2 cellular contexts compared by ENCODE assay signal in the genomic region with DNA sequence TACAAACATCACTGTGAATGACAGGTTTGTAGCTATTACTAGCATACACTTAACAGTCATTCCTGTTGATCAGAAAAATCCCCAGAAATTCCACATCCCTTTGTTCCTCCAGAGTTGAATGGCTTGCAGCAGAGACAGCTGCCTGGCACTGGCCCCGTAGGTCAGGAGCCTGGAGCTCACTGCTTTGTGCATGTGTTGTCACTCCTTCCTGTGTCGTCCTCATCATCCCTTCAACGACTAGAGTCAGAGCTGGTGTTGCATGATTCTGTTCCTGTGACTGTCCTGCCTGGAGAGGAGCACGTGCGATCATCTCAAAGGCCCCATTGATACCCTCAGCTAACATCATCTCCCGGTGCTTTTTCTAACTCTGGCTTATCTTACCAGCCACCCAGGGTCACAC.
TF ChIP-seq lines count a peak whose summit lies in the region.

No MANE protein-coding gene starts in this region.

TF ChIP-seq in HepG2, 621 proteins besides CTCF, POLR2A, EP300 and RAD21:
- TF ChIP-seq ZNF644 (CRISPR knock-in tag; IDR thresholded peaks at IDR 0.05; ENCODE audit: low read depth) (no peak), FOXJ3 (CRISPR knock-in tag; IDR thresholded peaks at IDR 0.05; ENCODE audit: borderline replicate concordance) (no peak), ARHGAP35 (CRISPR knock-in tag; IDR thresholded peaks at IDR 0.05; ENCODE audit: borderline replicate concordance) (no peak), ZNF235 (CRISPR knock-in tag; IDR thresholded peaks at IDR 0.05; ENCODE audit: borderline replicate concordance) (no peak), HOXA9 (CRISPR knock-in tag; IDR thresholded peaks at IDR 0.05; ENCODE audit: borderline replicate concordance) (no peak), RBM22 (optimal IDR thresholded peaks at IDR 0.05; ENCODE audit: low read length) (no peak), MATR3 (CRISPR knock-in tag; IDR thresholded peaks at IDR 0.05) (no peak)
- TF ChIP-seq, protein P1, sequence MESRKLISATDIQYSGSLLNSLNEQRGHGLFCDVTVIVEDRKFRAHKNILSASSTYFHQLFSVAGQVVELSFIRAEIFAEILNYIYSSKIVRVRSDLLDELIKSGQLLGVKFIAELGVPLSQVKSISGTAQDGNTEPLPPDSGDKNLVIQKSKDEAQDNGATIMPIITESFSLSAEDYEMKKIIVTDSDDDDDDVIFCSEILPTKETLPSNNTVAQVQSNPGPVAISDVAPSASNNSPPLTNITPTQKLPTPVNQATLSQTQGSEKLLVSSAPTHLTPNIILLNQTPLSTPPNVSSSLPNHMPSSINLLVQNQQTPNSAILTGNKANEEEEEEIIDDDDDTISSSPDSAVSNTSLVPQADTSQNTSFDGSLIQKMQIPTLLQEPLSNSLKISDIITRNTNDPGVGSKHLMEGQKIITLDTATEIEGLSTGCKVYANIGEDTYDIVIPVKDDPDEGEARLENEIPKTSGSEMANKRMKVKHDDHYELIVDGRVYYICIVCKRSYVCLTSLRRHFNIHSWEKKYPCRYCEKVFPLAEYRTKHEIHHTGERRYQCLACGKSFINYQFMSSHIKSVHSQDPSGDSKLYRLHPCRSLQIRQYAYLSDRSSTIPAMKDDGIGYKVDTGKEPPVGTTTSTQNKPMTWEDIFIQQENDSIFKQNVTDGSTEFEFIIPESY (CRISPR knock-in tag; IDR thresholded peaks at IDR 0.05): no peak
- TF ChIP-seq, protein P2, sequence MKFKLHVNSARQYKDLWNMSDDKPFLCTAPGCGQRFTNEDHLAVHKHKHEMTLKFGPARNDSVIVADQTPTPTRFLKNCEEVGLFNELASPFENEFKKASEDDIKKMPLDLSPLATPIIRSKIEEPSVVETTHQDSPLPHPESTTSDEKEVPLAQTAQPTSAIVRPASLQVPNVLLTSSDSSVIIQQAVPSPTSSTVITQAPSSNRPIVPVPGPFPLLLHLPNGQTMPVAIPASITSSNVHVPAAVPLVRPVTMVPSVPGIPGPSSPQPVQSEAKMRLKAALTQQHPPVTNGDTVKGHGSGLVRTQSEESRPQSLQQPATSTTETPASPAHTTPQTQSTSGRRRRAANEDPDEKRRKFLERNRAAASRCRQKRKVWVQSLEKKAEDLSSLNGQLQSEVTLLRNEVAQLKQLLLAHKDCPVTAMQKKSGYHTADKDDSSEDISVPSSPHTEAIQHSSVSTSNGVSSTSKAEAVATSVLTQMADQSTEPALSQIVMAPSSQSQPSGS (CRISPR knock-in tag; IDR thresholded peaks at IDR 0.05): no peak
- TF ChIP-seq, protein P3, sequence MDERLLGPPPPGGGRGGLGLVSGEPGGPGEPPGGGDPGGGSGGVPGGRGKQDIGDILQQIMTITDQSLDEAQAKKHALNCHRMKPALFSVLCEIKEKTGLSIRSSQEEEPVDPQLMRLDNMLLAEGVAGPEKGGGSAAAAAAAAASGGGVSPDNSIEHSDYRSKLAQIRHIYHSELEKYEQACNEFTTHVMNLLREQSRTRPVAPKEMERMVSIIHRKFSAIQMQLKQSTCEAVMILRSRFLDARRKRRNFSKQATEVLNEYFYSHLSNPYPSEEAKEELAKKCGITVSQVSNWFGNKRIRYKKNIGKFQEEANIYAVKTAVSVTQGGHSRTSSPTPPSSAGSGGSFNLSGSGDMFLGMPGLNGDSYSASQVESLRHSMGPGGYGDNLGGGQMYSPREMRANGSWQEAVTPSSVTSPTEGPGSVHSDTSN (CRISPR knock-in tag; IDR thresholded peaks at IDR 0.05): no peak

TF ChIP-seq in endothelial cell of umbilical vein, 7 proteins besides CTCF, POLR2A, EP300 and RAD21:
- TF ChIP-seq MYC (IDR thresholded peaks at IDR 0.05; ENCODE audit: low read depth, low read length): no peak
- TF ChIP-seq, protein P4, sequence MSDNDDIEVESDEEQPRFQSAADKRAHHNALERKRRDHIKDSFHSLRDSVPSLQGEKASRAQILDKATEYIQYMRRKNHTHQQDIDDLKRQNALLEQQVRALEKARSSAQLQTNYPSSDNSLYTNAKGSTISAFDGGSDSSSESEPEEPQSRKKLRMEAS (IDR thresholded peaks at IDR 0.05; ENCODE audit: insufficient read depth, insufficient read length): peak; percentile 44
